ENCODE assay signal across 9 cellular contexts in genomic region chr16:84548971-84549844, GRCh38. TPM values are rescaled to one million over a fixed set of nuclear protein-coding genes. Genes with fewer than 3 reads are reported as not detected.
DNase-seq lines count a peak whose midpoint lies in the region; ATAC-seq and TF ChIP-seq lines count a peak whose summit lies in the region.
"Had no signal": no experiment of that assay in that cellular context is flagged by ENCODE, and none has a peak within 500 bp of the region (broad histone marks: within the 10 kb centered on the region; RNA-seq: fewer than 3 reads in every experiment).

No MANE protein-coding gene starts in this region.

- H3K4me3 Mint-ChIP-seq in stimulated activated effector memory CD8-positive, alpha-beta T cell treated with anti-CD3 and anti-CD28 coated beads, Interleukin-12 subunit alpha, Interleukin-12 subunit beta, amount 100 ng/mL, for 72 hours: peak overlapping the region; percentile 81

- TF ChIP-seq EP300 in SK-N-SH (IDR thresholded peaks at IDR 0.05; ENCODE audit: borderline replicate concordance in 1 of 2, low read depth in 1 of 2, low read length in 1 of 2): no peak

- no peak overlapping the region for H3K9ac ChIP-seq in SK-N-SH

- POLR2A ChIA-PET in SK-N-SH (lab: Yijun Ruan, JAX): no interaction called here

- DNase-seq in SK-N-SH (peak; percentile 30), activated T-helper 1 cell treated with Interleukin-2 at 50 U/mL for 16 hours (ENCODE audit: low read depth) (peak; percentile 30), left lobe of liver (ENCODE audit: low spot score) (no peak), GF-D8 (lab: John Stamatoyannopoulos, UW) (no peak), GM03348 (ENCODE audit: low spot score) (no peak)
- peak in 1 of 2 donors; percentile 74 for DNase-seq in stimulated activated effector memory CD8-positive, alpha-beta T cell treated with anti-CD3 and anti-CD28 coated beads, Interleukin-12 subunit alpha, Interleukin-12 subunit beta, amount 100 ng/mL, for 72 hours (ENCODE audit: low spot score in 2 of 2)
- DNase-seq in effector CD8-positive, alpha-beta T cell (lab: John Stamatoyannopoulos, UW): no peak

- ATAC-seq in left lobe of liver: peak; percentile 66
- peak; percentile 74 for ATAC-seq in stimulated activated effector memory CD8-positive, alpha-beta T cell treated with anti-CD3 and anti-CD28 coated beads, Interleukin-12 subunit alpha, Interleukin-12 subunit beta, amount 100 ng/mL, for 72 hours
- no peak for ATAC-seq in HG03196 (IDR thresholded peaks at IDR 0.05; ENCODE audit: unreplicated experiment)

- no peak for TF ChIP-seq CTCF in SK-N-SH (IDR thresholded peaks at IDR 0.05)

- 80% methylated on average over 25 of the region's 25 CpGs for WGBS in SK-N-SH (ENCODE audit: low lambda C conversion rate)

- no peak overlapping the region for H2AFZ ChIP-seq in SK-N-SH (ENCODE audit: low read depth)

- no peaks in the 10 kb centered on the region for H3K27me3 ChIP-seq in SK-N-SH (ENCODE audit: insufficient read depth)
- H3K27me3 ChIP-seq: pancreas had no signal

- H3K36me3 ChIP-seq in SK-N-SH (replicated peaks in 1 of 2; ENCODE audit: control insufficient read depth in 1 of 2, insufficient read depth in 2 of 2, low read length in 1 of 2): no peaks in the 10 kb centered on the region
- H3K36me3 ChIP-seq: pancreas had no signal

- H3K4me2 ChIP-seq in SK-N-SH: no peak overlapping the region

- no peaks in the 10 kb centered on the region for H3K9me3 Mint-ChIP-seq in stimulated activated effector memory CD8-positive, alpha-beta T cell treated with anti-CD3 and anti-CD28 coated beads, Interleukin-12 subunit alpha, Interleukin-12 subunit beta, amount 100 ng/mL, for 72 hours

- H3K9me3 ChIP-seq in SK-N-SH: no peaks in the 10 kb centered on the region
- H3K9me3 ChIP-seq: pancreas had no signal

- no peaks in the 10 kb centered on the region for H4K20me1 ChIP-seq in SK-N-SH (ENCODE audit: insufficient read depth)

- peaks cover 0 to 4% of the 10 kb centered on the region in 2 experiments; a peak in 1 of 4 replicates for H3K4me1 ChIP-seq in SK-N-SH (ENCODE audit: control insufficient read depth in 1 of 2, insufficient read depth in 2 of 2, low read depth in 1 of 2, low read length in 1 of 2)
- H3K4me1 ChIP-seq: pancreas had no signal

- no peaks in the 10 kb centered on the region for H3F3A ChIP-seq in SK-N-SH (replicated peaks; ENCODE audit: insufficient read depth)

- H3K27ac Mint-ChIP-seq in stimulated activated effector memory CD8-positive, alpha-beta T cell treated with anti-CD3 and anti-CD28 coated beads, Interleukin-12 subunit alpha, Interleukin-12 subunit beta, amount 100 ng/mL, for 72 hours: peak overlapping the region; percentile 96

- peaks cover 57% of the 10 kb centered on the region for H3K36me3 Mint-ChIP-seq in stimulated activated effector memory CD8-positive, alpha-beta T cell treated with anti-CD3 and anti-CD28 coated beads, Interleukin-12 subunit alpha, Interleukin-12 subunit beta, amount 100 ng/mL, for 72 hours

- no peak for TF ChIP-seq RAD21 in SK-N-SH (IDR thresholded peaks at IDR 0.05; ENCODE audit: low read length)

- H3K27ac ChIP-seq in SK-N-SH (ENCODE audit: low read depth in 2 of 2, low read length in 1 of 2): no peak overlapping the region
- H3K27ac ChIP-seq: pancreas had no signal

- H3K79me2 ChIP-seq in SK-N-SH (ENCODE audit: insufficient read depth): no peaks in the 10 kb centered on the region

- CTCF ChIA-PET in SK-N-SH (lab: Yijun Ruan, JAX): interaction anchor here (1.0 to 1.6 kb wide), 2 partner anchors 18 to 73 kb away, joined by 3 read pairs; no protein-coding TSS in a partner anchor

- H3K4me3 ChIP-seq in SK-N-SH (ENCODE audit: low read depth in 2 of 2, low read length in 1 of 2): no peak overlapping the region
- H3K4me3 ChIP-seq: pancreas had no signal

- H3K9me2 ChIP-seq in SK-N-SH: no peaks in the 10 kb centered on the region

- peaks cover 58% of the 10 kb centered on the region for H3K4me1 Mint-ChIP-seq in stimulated activated effector memory CD8-positive, alpha-beta T cell treated with anti-CD3 and anti-CD28 coated beads, Interleukin-12 subunit alpha, Interleukin-12 subunit beta, amount 100 ng/mL, for 72 hours

TF ChIP-seq in SK-N-SH, 30 proteins besides CTCF, POLR2A, EP300 and RAD21:
- no peak for TF ChIP-seq JUND (IDR thresholded peaks at IDR 0.05)
- no peak for TF ChIP-seq ZBTB33 (IDR thresholded peaks at IDR 0.05; ENCODE audit: borderline replicate concordance, low read depth)
- no peak for TF ChIP-seq CHD2 (IDR thresholded peaks at IDR 0.05; ENCODE audit: low read length, partially characterized antibody)
- no peak for TF ChIP-seq TAF1 (IDR thresholded peaks at IDR 0.05; ENCODE audit: borderline replicate concordance, low read depth, low read length)
- no peak for TF ChIP-seq IRF3 (IDR thresholded peaks at IDR 0.05; ENCODE audit: low read depth, low read length)
- no peak for TF ChIP-seq YY1 (IDR thresholded peaks at IDR 0.05; ENCODE audit: low read depth)
- no peak for TF ChIP-seq FOSL2 (IDR thresholded peaks at IDR 0.05; ENCODE audit: borderline replicate concordance, low read depth)
- no peak for TF ChIP-seq NFIC (IDR thresholded peaks at IDR 0.05; ENCODE audit: borderline replicate concordance)
- TF ChIP-seq RXRA (IDR thresholded peaks at IDR 0.05; ENCODE audit: borderline replicate concordance, low read depth): no peak

RNA-seq across cellular contexts. Expression of gene MEAK7, which starts 44.7 kb away (rescaled TPM):
- polyA plus RNA-seq in SK-N-SH (2012; rRNA removed): 11.9 and 19.0 TPM in 2 replicates
- polyA plus RNA-seq in SK-N-SH (2012; cell fraction: cytosol; rRNA removed): 9.7 and 12.5 TPM in 2 replicates
- polyA plus RNA-seq in SK-N-SH (2012; cell fraction: nucleus; rRNA removed): 23.7 and 24.7 TPM in 2 replicates
- 2.9 TPM for total RNA-seq in left lobe of liver

Comparison
In these comparisons a context has a peak if more than half of its experiments do, and no peak if none do; other contexts are left out.
1. DNase-seq: peak in SK-N-SH (single experiment) and activated T-helper 1 cell treated with Interleukin-2 at 50 U/mL for 16 hours (single experiment); none in left lobe of liver (single experiment), effector CD8-positive, alpha-beta T cell (single experiment), GF-D8 (single experiment) and GM03348 (single experiment).